Comparison of ENCODE assay signal across 8 cellular contexts in the genomic region with DNA sequence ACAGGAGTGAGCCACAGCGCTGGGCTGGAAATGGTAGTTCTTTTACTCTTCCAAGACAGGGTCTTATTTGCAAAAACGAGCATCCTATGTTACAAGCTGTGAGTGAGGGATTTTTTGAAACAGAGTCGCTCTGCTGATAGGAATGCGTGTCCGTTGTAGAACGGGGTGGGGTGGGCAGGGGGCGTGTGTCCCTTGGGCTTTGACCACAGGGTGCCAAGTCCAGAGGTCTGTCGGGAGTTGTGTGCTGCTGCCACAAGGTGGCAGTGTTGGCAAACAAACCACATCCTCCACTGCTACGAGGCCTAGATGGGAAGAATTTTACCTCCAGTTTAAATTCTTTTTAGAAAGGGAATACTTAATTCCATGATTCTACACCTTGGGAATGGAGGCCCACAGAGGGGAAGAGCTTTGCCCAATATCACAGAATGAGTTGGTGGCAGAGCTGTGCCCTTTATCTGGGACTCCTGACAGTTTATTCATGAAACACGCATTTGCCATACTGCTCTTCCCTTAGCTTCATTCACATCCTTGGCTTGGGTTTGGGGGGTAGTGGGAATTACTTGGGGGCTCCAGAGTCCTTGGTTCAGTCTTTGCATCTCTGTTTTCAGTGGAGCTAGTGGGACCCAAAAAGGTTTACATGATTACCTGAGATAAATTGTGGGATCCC. TPM values are rescaled to one million over a fixed set of nuclear protein-coding genes. Genes with fewer than 3 reads are reported as not detected.
DNase-seq lines count a peak whose midpoint lies in the region; ATAC-seq, FAIRE-seq and TF ChIP-seq lines count a peak whose summit lies in the region.

No MANE protein-coding gene starts in this region.

- H3K27ac ChIP-seq in heart right ventricle, result peak overlapping the region in 4 of 10 donors; percentile 0 to 86 (median 76)

- H3K4me1 ChIP-seq in heart right ventricle, result peaks cover 14 to 55% (median 28%) of the 10 kb centered on the region in 9 donors

- TF ChIP-seq CTCF in heart right ventricle (IDR thresholded peaks at IDR 0.05), result peak; percentile 87 to 99 (median 94)

- H3K36me3 Mint-ChIP-seq in activated naive CD8-positive, alpha-beta T cell treated with anti-CD3 and anti-CD28 coated beads, Interleukin-2, amount 10 ng/mL, durations not matched to agents 7 days and 5 days, result no peaks in the 10 kb centered on the region

- ATAC-seq in activated naive CD8-positive, alpha-beta T cell treated with anti-CD3 and anti-CD28 coated beads, Interleukin-2, amount 10 ng/mL, durations not matched to agents 7 days and 5 days (ENCODE audit: low read depth), result peak; percentile 73
- ATAC-seq in heart right ventricle (peak; percentile 61 to 83 (median 77)), GM18505 (IDR thresholded peaks at IDR 0.05; ENCODE audit: unreplicated experiment) (no peak), GM21619 (IDR thresholded peaks at IDR 0.05; ENCODE audit: unreplicated experiment) (no peak)

- H3K4me3 ChIP-seq in heart right ventricle, result no peak overlapping the region

- H3K27ac Mint-ChIP-seq in activated naive CD8-positive, alpha-beta T cell treated with anti-CD3 and anti-CD28 coated beads, Interleukin-2, amount 10 ng/mL, durations not matched to agents 7 days and 5 days, result no peak overlapping the region

- no peaks in the 10 kb centered on the region for H3K36me3 ChIP-seq in heart right ventricle

- no peaks in the 10 kb centered on the region for H3K9me3 ChIP-seq in heart right ventricle

- H3K27me3 ChIP-seq in heart right ventricle, result no peaks in the 10 kb centered on the region

- intact Hi-C loops in heart right ventricle (cut with DNase I), result loop anchor here (1.0 to 10.0 kb wide), 10 partner anchors 59 to 188 kb away; partner anchors contain the start of gene SOST (in 1 of the 10)

- peak; percentile 36 for DNase-seq in MV-4-11 (lab: John Stamatoyannopoulos, UW)
- DNase-seq in SW 1271 (lab: John Stamatoyannopoulos, UW), result peak; percentile 46 to 50
- DNase-seq in activated naive CD8-positive, alpha-beta T cell treated with anti-CD3 and anti-CD28 coated beads, Interleukin-2, amount 10 ng/mL, durations not matched to agents 7 days and 5 days, result peak; percentile 68
- DNase-seq in heart right ventricle, result peak; percentile 67 to 69
- peak; percentile 86 for DNase-seq in retina

- H3K4me1 Mint-ChIP-seq in activated naive CD8-positive, alpha-beta T cell treated with anti-CD3 and anti-CD28 coated beads, Interleukin-2, amount 10 ng/mL, durations not matched to agents 7 days and 5 days, result peaks cover 18% of the 10 kb centered on the region

- H3K27me3 Mint-ChIP-seq in activated naive CD8-positive, alpha-beta T cell treated with anti-CD3 and anti-CD28 coated beads, Interleukin-2, amount 10 ng/mL, durations not matched to agents 7 days and 5 days, result peaks cover 2% of the 10 kb centered on the region

- TF ChIP-seq POLR2A in GM18505 (IDR thresholded peaks at IDR 0.05; ENCODE audit: borderline replicate concordance, extremely low read depth, insufficient read depth, insufficient read length), result no peak

- H3K4me3 Mint-ChIP-seq in activated naive CD8-positive, alpha-beta T cell treated with anti-CD3 and anti-CD28 coated beads, Interleukin-2, amount 10 ng/mL, durations not matched to agents 7 days and 5 days, result no peak overlapping the region

- POLR2A ChIA-PET in activated naive CD8-positive, alpha-beta T cell treated with anti-CD3 and anti-CD28 coated beads, Interleukin-2, amount 10 ng/mL, durations not matched to agents 7 days and 5 days (lab: Charles Lee), result interaction anchor here (0.9 to 1.9 kb wide), 2 partner anchors 97 to 119 kb away, joined by 3 to 5 read pairs; no protein-coding TSS in a partner anchor

- H3K9me3 Mint-ChIP-seq in activated naive CD8-positive, alpha-beta T cell treated with anti-CD3 and anti-CD28 coated beads, Interleukin-2, amount 10 ng/mL, durations not matched to agents 7 days and 5 days, result no peaks in the 10 kb centered on the region

- peak; percentile 92 for FAIRE-seq in G401.6 (lab: Jason Lieb, UNC)

- WGBS in heart right ventricle, 2 donors, result 15 to 17% methylated on average over 10 of the region's 10 CpGs

RNA-seq across cellular contexts. Expression of gene ETV4, which starts 30.6 kb away (rescaled TPM):
- total RNA-seq in activated naive CD8-positive, alpha-beta T cell treated with anti-CD3 and anti-CD28 coated beads, Interleukin-2, amount 10 ng/mL, durations not matched to agents 7 days and 5 days, result 1 to 10 TPM; 1.6 TPM
- total RNA-seq in heart right ventricle, result 1 to 10 TPM in 3 of 10 donors, under 1 TPM in 6, not detected in 1; 0.40 to 1.6 (median 0.76) TPM
- 1 to 10 TPM in 1 of 2 donors, under 1 TPM in 1; 0.59 to 2.8 TPM for polyA plus RNA-seq in heart right ventricle

Comparison
In these comparisons a context has a peak if more than half of its experiments do, and no peak if none do; other contexts are left out.
1. DNase-seq: peak in every context shown above with its lines; median percentile 86 in retina; 68 in activated naive CD8-positive, alpha-beta T cell treated with anti-CD3 and anti-CD28 coated beads, Interleukin-2, amount 10 ng/mL, durations not matched to agents 7 days and 5 days; 68 in heart right ventricle; 48 in SW 1271; 36 in MV-4-11.
2. ATAC-seq: peak in activated naive CD8-positive, alpha-beta T cell treated with anti-CD3 and anti-CD28 coated beads, Interleukin-2, amount 10 ng/mL, durations not matched to agents 7 days and 5 days (single experiment) and heart right ventricle (8 of 8); none in GM18505 (single experiment) and GM21619 (single experiment).